Comparison of ENCODE assay signal across 1 cellular context in the genomic region with DNA sequence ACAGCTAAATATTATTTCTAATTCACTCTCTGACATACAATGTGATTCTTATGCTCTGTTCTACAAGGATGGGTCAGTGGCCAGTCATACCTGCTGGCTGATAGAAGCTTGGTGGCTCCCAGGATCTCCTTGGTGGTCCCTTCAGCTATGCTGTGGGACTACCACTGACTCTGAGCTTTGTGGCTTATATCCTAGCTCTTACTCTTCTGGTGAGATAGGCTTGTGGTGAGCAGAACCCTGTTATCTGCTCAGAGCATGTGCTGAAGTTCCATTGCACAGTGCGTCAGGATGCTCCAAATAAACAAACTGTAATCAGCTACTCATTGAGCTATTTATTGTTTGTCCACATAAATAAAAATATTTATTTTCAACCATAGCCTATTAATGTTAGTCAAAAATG.
A peak's percentile ranks its signal among the peaks of the same experiment; 100 is the strongest.
TF ChIP-seq lines count a peak whose summit lies in the region.

No MANE protein-coding gene starts in this region.

TF ChIP-seq in K562, 482 proteins besides CTCF, POLR2A, EP300 and RAD21 (continued from another document and continues in another):
- TF ChIP-seq, protein P1, sequence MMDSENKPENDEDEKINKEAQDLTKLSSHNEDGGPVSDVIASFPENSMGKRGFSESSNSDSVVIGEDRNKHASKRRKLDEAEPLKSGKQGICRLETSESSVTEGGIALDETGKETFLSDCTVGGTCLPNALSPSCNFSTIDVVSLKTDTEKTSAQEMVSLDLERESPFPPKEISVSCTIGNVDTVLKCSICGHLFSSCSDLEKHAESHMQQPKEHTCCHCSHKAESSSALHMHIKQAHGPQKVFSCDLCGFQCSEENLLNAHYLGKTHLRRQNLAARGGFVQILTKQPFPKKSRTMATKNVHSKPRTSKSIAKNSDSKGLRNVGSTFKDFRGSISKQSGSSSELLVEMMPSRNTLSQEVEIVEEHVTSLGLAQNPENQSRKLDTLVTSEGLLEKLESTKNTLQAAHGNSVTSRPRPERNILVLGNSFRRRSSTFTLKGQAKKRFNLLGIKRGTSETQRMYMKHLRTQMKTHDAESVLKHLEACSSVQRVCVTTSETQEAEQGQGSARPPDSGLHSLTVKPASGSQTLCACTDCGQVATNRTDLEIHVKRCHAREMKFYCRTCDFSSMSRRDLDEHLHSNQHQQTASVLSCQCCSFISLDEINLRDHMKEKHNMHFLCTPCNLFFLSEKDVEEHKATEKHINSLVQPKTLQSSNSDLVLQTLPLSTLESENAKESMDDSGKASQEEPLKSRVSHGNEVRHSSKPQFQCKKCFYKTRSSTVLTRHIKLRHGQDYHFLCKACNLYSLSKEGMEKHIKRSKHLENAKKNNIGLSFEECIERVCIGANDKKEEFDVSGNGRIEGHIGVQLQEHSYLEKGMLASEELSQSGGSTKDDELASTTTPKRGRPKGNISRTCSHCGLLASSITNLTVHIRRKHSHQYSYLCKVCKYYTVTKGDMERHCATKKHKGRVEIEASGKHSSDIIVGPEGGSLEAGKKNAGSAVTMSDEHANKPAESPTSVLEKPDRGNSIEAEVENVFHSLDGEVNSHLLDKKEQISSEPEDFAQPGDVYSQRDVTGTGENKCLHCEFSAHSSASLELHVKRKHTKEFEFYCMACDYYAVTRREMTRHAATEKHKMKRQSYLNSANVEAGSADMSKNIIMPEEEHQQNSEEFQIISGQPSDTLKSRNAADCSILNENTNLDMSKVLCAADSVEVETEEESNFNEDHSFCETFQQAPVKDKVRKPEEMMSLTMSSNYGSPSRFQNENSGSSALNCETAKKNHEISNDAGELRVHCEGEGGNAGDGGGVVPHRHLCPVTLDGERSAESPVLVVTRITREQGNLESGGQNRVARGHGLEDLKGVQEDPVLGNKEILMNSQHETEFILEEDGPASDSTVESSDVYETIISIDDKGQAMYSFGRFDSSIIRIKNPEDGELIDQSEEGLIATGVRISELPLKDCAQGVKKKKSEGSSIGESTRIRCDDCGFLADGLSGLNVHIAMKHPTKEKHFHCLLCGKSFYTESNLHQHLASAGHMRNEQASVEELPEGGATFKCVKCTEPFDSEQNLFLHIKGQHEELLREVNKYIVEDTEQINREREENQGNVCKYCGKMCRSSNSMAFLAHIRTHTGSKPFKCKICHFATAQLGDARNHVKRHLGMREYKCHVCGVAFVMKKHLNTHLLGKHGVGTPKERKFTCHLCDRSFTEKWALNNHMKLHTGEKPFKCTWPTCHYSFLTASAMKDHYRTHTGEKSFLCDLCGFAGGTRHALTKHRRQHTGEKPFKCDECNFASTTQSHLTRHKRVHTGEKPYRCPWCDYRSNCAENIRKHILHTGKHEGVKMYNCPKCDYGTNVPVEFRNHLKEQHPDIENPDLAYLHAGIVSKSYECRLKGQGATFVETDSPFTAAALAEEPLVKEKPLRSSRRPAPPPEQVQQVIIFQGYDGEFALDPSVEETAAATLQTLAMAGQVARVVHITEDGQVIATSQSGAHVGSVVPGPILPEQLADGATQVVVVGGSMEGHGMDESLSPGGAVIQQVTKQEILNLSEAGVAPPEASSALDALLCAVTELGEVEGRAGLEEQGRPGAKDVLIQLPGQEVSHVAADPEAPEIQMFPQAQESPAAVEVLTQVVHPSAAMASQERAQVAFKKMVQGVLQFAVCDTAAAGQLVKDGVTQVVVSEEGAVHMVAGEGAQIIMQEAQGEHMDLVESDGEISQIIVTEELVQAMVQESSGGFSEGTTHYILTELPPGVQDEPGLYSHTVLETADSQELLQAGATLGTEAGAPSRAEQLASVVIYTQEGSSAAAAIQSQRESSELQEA (IDR thresholded peaks at IDR 0.05; ENCODE audit: low read depth): no peak
- TF ChIP-seq ARID2 (IDR thresholded peaks at IDR 0.05) (no peak), CCNT2 (IDR thresholded peaks at IDR 0.05; ENCODE audit: borderline replicate concordance, extremely low read depth, insufficient read length, low read depth, low read length) (peak; percentile 44), ARNT (IDR thresholded peaks at IDR 0.05) (no peak), SP1 (CRISPR knock-in tag; IDR thresholded peaks at IDR 0.05) (0 out of 2 replicates have a peak, but pooled peaks have one; percentile 32), FOSL1 (tag; conservative IDR thresholded peaks at IDR 0.05) (peak; percentile 76), ZSCAN32 (CRISPR knock-in tag; IDR thresholded peaks at IDR 0.05) (no peak), FOXA3 (CRISPR knock-in tag; conservative IDR thresholded peaks at IDR 0.05 in 1 of 2, IDR thresholded peaks at IDR 0.05 in 1 of 2) (peak in 1 of 2 experiments; percentile 72; a peak in 2 of 4 replicates), FOXJ3 (CRISPR knock-in tag; IDR thresholded peaks at IDR 0.05) (no peak), RBM34 (IDR thresholded peaks at IDR 0.05; ENCODE audit: borderline replicate concordance, insufficient read depth, low read length) (no peak), DPF2 (IDR thresholded peaks at IDR 0.05) (peak; percentile 87), SLC30A9 (CRISPR knock-in tag; IDR thresholded peaks at IDR 0.05) (no peak), TRIM24 (IDR thresholded peaks at IDR 0.05) (peak in 1 of 2 experiments; percentile 33; a peak in 1 of 4 replicates), CREM (IDR thresholded peaks at IDR 0.05; ENCODE audit: low read depth) (peak; percentile 85), SUPT5H (IDR thresholded peaks at IDR 0.05) (no peak), ZNF384 (IDR thresholded peaks at IDR 0.05; ENCODE audit: low read depth, low read length) (no peak), E2F3 (CRISPR knock-in tag; IDR thresholded peaks at IDR 0.05) (no peak), ZNF717 (CRISPR knock-in tag; IDR thresholded peaks at IDR 0.05) (no peak), ZEB2 (IDR thresholded peaks at IDR 0.05) (no peak), HEY1 (CRISPR knock-in tag; IDR thresholded peaks at IDR 0.05; ENCODE audit: borderline replicate concordance) (no peak), NCOR1 (IDR thresholded peaks at IDR 0.05) (peak; percentile 78), CREB1 (IDR thresholded peaks at IDR 0.05) (peak; percentile 22; the same call in 1 of the 2 replicates), CREB1 (CRISPR knock-in tag; IDR thresholded peaks at IDR 0.05) (no peak), STAT5A (IDR thresholded peaks at IDR 0.05; ENCODE audit: borderline replicate concordance, low read length) (peak; percentile 86), TAL1 (IDR thresholded peaks at IDR 0.05) (peak; percentile 89), ZC3H4 (CRISPR knock-in tag; IDR thresholded peaks at IDR 0.05; ENCODE audit: borderline replicate concordance) (no peak), DDX20 (tag; IDR thresholded peaks at IDR 0.05; ENCODE audit: low read depth) (no peak), PML (IDR thresholded peaks at IDR 0.05; ENCODE audit: low read length) (peak; percentile 88), ZFP1 (CRISPR knock-in tag; IDR thresholded peaks at IDR 0.05) (no peak), ATF7 (IDR thresholded peaks at IDR 0.05) (0 out of 2 replicates have a peak, but pooled peaks have one; percentile 26), SAP30 (IDR thresholded peaks at IDR 0.05; ENCODE audit: borderline replicate concordance, insufficient read depth, low read depth, low read length, poor library complexity, severe bottlenecking) (no peak), ARID1B (IDR thresholded peaks at IDR 0.05) (peak; percentile 94), BCL6 (CRISPR knock-in tag; IDR thresholded peaks at IDR 0.05) (no peak), TAF9B (IDR thresholded peaks at IDR 0.05; ENCODE audit: partially characterized antibody) (no peak), ZNF121 (CRISPR knock-in tag; conservative IDR thresholded peaks at IDR 0.05) (0 out of 2 replicates have a peak, but pooled peaks have one; percentile 6), CC2D1A (IDR thresholded peaks at IDR 0.05) (no peak), NFIC (IDR thresholded peaks at IDR 0.05) (peak; percentile 21; the same call in 1 of the 2 replicates), NFE2 (IDR thresholded peaks at IDR 0.05; ENCODE audit: low read depth) (0 out of 2 replicates have a peak, but pooled peaks have one; percentile 25), MXI1 (IDR thresholded peaks at IDR 0.05; ENCODE audit: low read depth, low read length) (no peak), WHSC1 (IDR thresholded peaks at IDR 0.05; ENCODE audit: low read length) (no peak)
- TF ChIP-seq, protein P2, sequence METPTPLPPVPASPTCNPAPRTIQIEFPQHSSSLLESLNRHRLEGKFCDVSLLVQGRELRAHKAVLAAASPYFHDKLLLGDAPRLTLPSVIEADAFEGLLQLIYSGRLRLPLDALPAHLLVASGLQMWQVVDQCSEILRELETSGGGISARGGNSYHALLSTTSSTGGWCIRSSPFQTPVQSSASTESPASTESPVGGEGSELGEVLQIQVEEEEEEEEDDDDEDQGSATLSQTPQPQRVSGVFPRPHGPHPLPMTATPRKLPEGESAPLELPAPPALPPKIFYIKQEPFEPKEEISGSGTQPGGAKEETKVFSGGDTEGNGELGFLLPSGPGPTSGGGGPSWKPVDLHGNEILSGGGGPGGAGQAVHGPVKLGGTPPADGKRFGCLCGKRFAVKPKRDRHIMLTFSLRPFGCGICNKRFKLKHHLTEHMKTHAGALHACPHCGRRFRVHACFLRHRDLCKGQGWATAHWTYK (CRISPR knock-in tag; IDR thresholded peaks at IDR 0.05): peak; percentile 90
- TF ChIP-seq, protein P3, sequence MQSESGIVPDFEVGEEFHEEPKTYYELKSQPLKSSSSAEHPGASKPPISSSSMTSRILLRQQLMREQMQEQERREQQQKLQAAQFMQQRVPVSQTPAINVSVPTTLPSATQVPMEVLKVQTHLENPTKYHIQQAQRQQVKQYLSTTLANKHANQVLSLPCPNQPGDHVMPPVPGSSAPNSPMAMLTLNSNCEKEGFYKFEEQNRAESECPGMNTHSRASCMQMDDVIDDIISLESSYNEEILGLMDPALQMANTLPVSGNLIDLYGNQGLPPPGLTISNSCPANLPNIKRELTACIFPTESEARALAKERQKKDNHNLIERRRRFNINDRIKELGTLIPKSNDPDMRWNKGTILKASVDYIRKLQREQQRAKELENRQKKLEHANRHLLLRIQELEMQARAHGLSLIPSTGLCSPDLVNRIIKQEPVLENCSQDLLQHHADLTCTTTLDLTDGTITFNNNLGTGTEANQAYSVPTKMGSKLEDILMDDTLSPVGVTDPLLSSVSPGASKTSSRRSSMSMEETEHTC (IDR thresholded peaks at IDR 0.05): 0 out of 2 replicates have a peak, but pooled peaks have one; percentile 41
- TF ChIP-seq, protein P4, sequence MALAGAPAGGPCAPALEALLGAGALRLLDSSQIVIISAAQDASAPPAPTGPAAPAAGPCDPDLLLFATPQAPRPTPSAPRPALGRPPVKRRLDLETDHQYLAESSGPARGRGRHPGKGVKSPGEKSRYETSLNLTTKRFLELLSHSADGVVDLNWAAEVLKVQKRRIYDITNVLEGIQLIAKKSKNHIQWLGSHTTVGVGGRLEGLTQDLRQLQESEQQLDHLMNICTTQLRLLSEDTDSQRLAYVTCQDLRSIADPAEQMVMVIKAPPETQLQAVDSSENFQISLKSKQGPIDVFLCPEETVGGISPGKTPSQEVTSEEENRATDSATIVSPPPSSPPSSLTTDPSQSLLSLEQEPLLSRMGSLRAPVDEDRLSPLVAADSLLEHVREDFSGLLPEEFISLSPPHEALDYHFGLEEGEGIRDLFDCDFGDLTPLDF (CRISPR knock-in tag; IDR thresholded peaks at IDR 0.05): no peak
- TF ChIP-seq, protein P5, sequence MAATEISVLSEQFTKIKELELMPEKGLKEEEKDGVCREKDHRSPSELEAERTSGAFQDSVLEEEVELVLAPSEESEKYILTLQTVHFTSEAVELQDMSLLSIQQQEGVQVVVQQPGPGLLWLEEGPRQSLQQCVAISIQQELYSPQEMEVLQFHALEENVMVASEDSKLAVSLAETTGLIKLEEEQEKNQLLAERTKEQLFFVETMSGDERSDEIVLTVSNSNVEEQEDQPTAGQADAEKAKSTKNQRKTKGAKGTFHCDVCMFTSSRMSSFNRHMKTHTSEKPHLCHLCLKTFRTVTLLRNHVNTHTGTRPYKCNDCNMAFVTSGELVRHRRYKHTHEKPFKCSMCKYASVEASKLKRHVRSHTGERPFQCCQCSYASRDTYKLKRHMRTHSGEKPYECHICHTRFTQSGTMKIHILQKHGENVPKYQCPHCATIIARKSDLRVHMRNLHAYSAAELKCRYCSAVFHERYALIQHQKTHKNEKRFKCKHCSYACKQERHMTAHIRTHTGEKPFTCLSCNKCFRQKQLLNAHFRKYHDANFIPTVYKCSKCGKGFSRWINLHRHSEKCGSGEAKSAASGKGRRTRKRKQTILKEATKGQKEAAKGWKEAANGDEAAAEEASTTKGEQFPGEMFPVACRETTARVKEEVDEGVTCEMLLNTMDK (IDR thresholded peaks at IDR 0.05; ENCODE audit: borderline replicate concordance, insufficient read depth, low read depth, low read length, poor library complexity, severe bottlenecking): no peak
- TF ChIP-seq, protein P6, sequence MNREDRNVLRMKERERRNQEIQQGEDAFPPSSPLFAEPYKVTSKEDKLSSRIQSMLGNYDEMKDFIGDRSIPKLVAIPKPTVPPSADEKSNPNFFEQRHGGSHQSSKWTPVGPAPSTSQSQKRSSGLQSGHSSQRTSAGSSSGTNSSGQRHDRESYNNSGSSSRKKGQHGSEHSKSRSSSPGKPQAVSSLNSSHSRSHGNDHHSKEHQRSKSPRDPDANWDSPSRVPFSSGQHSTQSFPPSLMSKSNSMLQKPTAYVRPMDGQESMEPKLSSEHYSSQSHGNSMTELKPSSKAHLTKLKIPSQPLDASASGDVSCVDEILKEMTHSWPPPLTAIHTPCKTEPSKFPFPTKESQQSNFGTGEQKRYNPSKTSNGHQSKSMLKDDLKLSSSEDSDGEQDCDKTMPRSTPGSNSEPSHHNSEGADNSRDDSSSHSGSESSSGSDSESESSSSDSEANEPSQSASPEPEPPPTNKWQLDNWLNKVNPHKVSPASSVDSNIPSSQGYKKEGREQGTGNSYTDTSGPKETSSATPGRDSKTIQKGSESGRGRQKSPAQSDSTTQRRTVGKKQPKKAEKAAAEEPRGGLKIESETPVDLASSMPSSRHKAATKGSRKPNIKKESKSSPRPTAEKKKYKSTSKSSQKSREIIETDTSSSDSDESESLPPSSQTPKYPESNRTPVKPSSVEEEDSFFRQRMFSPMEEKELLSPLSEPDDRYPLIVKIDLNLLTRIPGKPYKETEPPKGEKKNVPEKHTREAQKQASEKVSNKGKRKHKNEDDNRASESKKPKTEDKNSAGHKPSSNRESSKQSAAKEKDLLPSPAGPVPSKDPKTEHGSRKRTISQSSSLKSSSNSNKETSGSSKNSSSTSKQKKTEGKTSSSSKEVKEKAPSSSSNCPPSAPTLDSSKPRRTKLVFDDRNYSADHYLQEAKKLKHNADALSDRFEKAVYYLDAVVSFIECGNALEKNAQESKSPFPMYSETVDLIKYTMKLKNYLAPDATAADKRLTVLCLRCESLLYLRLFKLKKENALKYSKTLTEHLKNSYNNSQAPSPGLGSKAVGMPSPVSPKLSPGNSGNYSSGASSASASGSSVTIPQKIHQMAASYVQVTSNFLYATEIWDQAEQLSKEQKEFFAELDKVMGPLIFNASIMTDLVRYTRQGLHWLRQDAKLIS (CRISPR knock-in tag; IDR thresholded peaks at IDR 0.05): no peak
- TF ChIP-seq, protein P7, sequence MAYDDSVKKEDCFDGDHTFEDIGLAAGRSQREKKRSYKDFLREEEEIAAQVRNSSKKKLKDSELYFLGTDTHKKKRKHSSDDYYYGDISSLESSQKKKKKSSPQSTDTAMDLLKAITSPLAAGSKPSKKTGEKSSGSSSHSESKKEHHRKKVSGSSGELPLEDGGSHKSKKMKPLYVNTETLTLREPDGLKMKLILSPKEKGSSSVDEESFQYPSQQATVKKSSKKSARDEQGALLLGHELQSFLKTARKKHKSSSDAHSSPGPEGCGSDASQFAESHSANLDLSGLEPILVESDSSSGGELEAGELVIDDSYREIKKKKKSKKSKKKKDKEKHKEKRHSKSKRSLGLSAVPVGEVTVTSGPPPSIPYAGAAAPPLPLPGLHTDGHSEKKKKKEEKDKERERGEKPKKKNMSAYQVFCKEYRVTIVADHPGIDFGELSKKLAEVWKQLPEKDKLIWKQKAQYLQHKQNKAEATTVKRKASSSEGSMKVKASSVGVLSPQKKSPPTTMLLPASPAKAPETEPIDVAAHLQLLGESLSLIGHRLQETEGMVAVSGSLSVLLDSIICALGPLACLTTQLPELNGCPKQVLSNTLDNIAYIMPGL (CRISPR knock-in tag; IDR thresholded peaks at IDR 0.05): no peak
